1 cellular context compared by ENCODE assay signal in genomic region chr7:12490105-12490688, GRCh38.
TF ChIP-seq lines count a peak whose summit lies in the region.

No MANE protein-coding gene starts in this region.

TF ChIP-seq in K562, 482 proteins besides CTCF, POLR2A, EP300 and RAD21 (continued from another document and continues in another):
- TF ChIP-seq ATF3 (IDR thresholded peaks at IDR 0.05), result 0 out of 2 replicates have a peak, but pooled peaks have one; percentile 43
- no peak for TF ChIP-seq ATF3 (CRISPR knock-in tag; conservative IDR thresholded peaks at IDR 0.05)
- TF ChIP-seq RB1 (IDR thresholded peaks at IDR 0.05; ENCODE audit: low read depth), result no peak
- TF ChIP-seq EZH2 (IDR thresholded peaks at IDR 0.05; ENCODE audit: borderline replicate concordance, low read depth, low read length), result no peak
- no peak for TF ChIP-seq NFE2L1 (tag; IDR thresholded peaks at IDR 0.05; ENCODE audit: borderline replicate concordance, low read depth)
- TF ChIP-seq DEAF1 (CRISPR knock-in tag; IDR thresholded peaks at IDR 0.05), result peak; percentile 52
- no peak for TF ChIP-seq CHD4 (IDR thresholded peaks at IDR 0.05; ENCODE audit: insufficient read depth, insufficient replicate concordance, low read depth, low read length, poor library complexity, severe bottlenecking)
- no peak for TF ChIP-seq ZNF780A (CRISPR knock-in tag; IDR thresholded peaks at IDR 0.05)
- TF ChIP-seq SAP30 (IDR thresholded peaks at IDR 0.05; ENCODE audit: borderline replicate concordance, insufficient read depth, low read depth, low read length, poor library complexity, severe bottlenecking), result no peak
- no peak for TF ChIP-seq CLOCK (CRISPR knock-in tag; IDR thresholded peaks at IDR 0.05; ENCODE audit: borderline replicate concordance)
- no peak for TF ChIP-seq ARID2 (IDR thresholded peaks at IDR 0.05)
- no peak for TF ChIP-seq ZSCAN32 (CRISPR knock-in tag; IDR thresholded peaks at IDR 0.05)
- TF ChIP-seq NUFIP1 (IDR thresholded peaks at IDR 0.05; ENCODE audit: partially characterized antibody), result no peak
- no peak for TF ChIP-seq NRF1 (conservative IDR thresholded peaks at IDR 0.05 in 1 of 2, IDR thresholded peaks at IDR 0.05 in 1 of 2)
- TF ChIP-seq ZNF644 (tag; IDR thresholded peaks at IDR 0.05; ENCODE audit: low read depth), result no peak
- TF ChIP-seq ZNF512 (tag; IDR thresholded peaks at IDR 0.05), result no peak
- TF ChIP-seq ZNF174 (CRISPR knock-in tag; IDR thresholded peaks at IDR 0.05), result no peak
- no peak for TF ChIP-seq ZNF561 (CRISPR knock-in tag; conservative IDR thresholded peaks at IDR 0.05)
- TF ChIP-seq MAFG (tag; conservative IDR thresholded peaks at IDR 0.05), result peak; percentile 32; the same call in 1 of the 2 replicates
- no peak for TF ChIP-seq SRSF1 (IDR thresholded peaks at IDR 0.05; ENCODE audit: low read depth, low read length)
- TF ChIP-seq ZFP30 (CRISPR knock-in tag; IDR thresholded peaks at IDR 0.05; ENCODE audit: borderline replicate concordance), result no peak
- no peak for TF ChIP-seq RBBP5 (IDR thresholded peaks at IDR 0.05; ENCODE audit: borderline replicate concordance, insufficient read depth, low read length, poor library complexity, severe bottlenecking)
- TF ChIP-seq FOXP1 (CRISPR knock-in tag; IDR thresholded peaks at IDR 0.05), result no peak
- TF ChIP-seq WHSC1 (IDR thresholded peaks at IDR 0.05; ENCODE audit: low read length), result no peak
- TF ChIP-seq ZFX (CRISPR knock-in tag; IDR thresholded peaks at IDR 0.05), result no peak
- no peak for TF ChIP-seq POU5F1 (IDR thresholded peaks at IDR 0.05; ENCODE audit: borderline replicate concordance, low read depth, low read length, partially characterized antibody)
- no peak for TF ChIP-seq ZNF444 (CRISPR knock-in tag; IDR thresholded peaks at IDR 0.05)
- TF ChIP-seq HDAC8 (tag; IDR thresholded peaks at IDR 0.05), result no peak
- no peak for TF ChIP-seq RBM25 (IDR thresholded peaks at IDR 0.05; ENCODE audit: low read depth, low read length, severe bottlenecking)
- no peak for TF ChIP-seq KLF10 (CRISPR knock-in tag; IDR thresholded peaks at IDR 0.05)
- no peak for TF ChIP-seq REST (CRISPR knock-in tag; IDR thresholded peaks at IDR 0.05; ENCODE audit: low read depth)
- no peak for TF ChIP-seq NCOA6 (IDR thresholded peaks at IDR 0.05)
- no peak for TF ChIP-seq GATAD2A (IDR thresholded peaks at IDR 0.05)
- TF ChIP-seq ETV5 (CRISPR knock-in tag; IDR thresholded peaks at IDR 0.05; ENCODE audit: low read depth), result no peak
- TF ChIP-seq TBL1XR1 (IDR thresholded peaks at IDR 0.05; ENCODE audit: low read length in 2 of 2), result no peak
- no peak for TF ChIP-seq MIER1 (IDR thresholded peaks at IDR 0.05; ENCODE audit: low read depth)
- no peak for TF ChIP-seq BCOR (IDR thresholded peaks at IDR 0.05)
- TF ChIP-seq NCOA1 (IDR thresholded peaks at IDR 0.05; ENCODE audit: low read depth), result no peak
- TF ChIP-seq MAZ (CRISPR knock-in tag; conservative IDR thresholded peaks at IDR 0.05 in 1 of 2, IDR thresholded peaks at IDR 0.05 in 1 of 2), result 0 out of 4 replicates have a peak, but pooled peaks of 1 of the 2 experiments have one; percentile 29
- TF ChIP-seq CBX2 (IDR thresholded peaks at IDR 0.05; ENCODE audit: insufficient read depth, low read length, poor library complexity, severe bottlenecking), result no peak
- TF ChIP-seq MAFK (IDR thresholded peaks at IDR 0.05; ENCODE audit: low read length), result peak; percentile 2; the same call in 1 of the 2 replicates
- TF ChIP-seq ZNF551 (CRISPR knock-in tag; IDR thresholded peaks at IDR 0.05), result no peak
- no peak for TF ChIP-seq L3MBTL2 (IDR thresholded peaks at IDR 0.05)
- TF ChIP-seq BMI1 (IDR thresholded peaks at IDR 0.05; ENCODE audit: low read length), result no peak
- no peak for TF ChIP-seq GABPB2 (CRISPR knock-in tag; conservative IDR thresholded peaks at IDR 0.05)
- no peak for TF ChIP-seq ETS1 (conservative IDR thresholded peaks at IDR 0.05; ENCODE audit: control insufficient read depth, low read depth, low read length)
- TF ChIP-seq PRMT5 (CRISPR knock-in tag; IDR thresholded peaks at IDR 0.05), result no peak
- TF ChIP-seq POLR2AphosphoS2 (IDR thresholded peaks at IDR 0.05; ENCODE audit: low read length), result no peak
- no peak for TF ChIP-seq TFAP4 (CRISPR knock-in tag; IDR thresholded peaks at IDR 0.05; ENCODE audit: borderline replicate concordance)
- no peak for TF ChIP-seq PREB (CRISPR knock-in tag; IDR thresholded peaks at IDR 0.05)
- no peak for TF ChIP-seq XRCC3 (IDR thresholded peaks at IDR 0.05)
- peak; percentile 46; the same call in 1 of the 2 replicates for TF ChIP-seq SMC3 (conservative IDR thresholded peaks at IDR 0.05; ENCODE audit: insufficient read depth, low read depth, low read length)
